Comparison of ENCODE assay signal across 9 cellular contexts in the genomic region with DNA sequence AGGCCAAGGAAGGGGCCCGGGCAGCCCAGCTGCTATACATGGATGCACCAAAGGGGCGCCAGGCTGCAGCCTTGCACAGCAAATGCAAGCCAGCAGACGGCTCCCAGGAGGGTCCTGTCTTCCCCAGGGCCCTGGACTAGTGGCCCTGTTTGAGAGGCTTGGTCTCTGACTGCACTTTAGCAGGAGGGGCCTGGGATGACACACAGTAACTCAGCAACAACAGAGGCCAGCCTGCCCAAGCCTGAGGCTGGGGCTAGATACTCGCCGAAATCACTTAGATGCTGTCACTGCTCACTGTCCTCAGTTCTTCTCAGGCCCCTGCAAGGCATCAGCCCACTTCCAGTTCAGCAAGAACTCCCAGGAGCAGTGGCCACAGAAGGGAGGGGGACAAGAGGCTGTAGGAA.
A peak's percentile ranks its signal among the peaks of the same experiment; 100 is the strongest.
DNase-seq lines count a peak whose midpoint lies in the region; ATAC-seq and TF ChIP-seq lines count a peak whose summit lies in the region.
"Had no signal": no experiment of that assay in that cellular context is flagged by ENCODE, and none has a peak within 500 bp of the region (broad histone marks: within the 10 kb centered on the region; RNA-seq: fewer than 3 reads in every experiment).

No MANE protein-coding gene starts in this region.

- H3K9me3 Mint-ChIP-seq in WTC11 = no peaks in the 10 kb centered on the region
- H3K9me3 Mint-ChIP-seq in type B pancreatic cell = no peaks in the 10 kb centered on the region

- peaks cover 24% of the 10 kb centered on the region; the same call in 1 of the 2 replicates for H3K36me3 Mint-ChIP-seq in WTC11
- H3K36me3 Mint-ChIP-seq in type B pancreatic cell = peaks cover 17% of the 10 kb centered on the region

- intact Hi-C loops in Right ventricle myocardium superior (cut with DNase I) (loop anchor here (5.0 to 10.0 kb wide), 3 partner anchors 74 to 161 kb away; a partner anchor contains a TSS), left cardiac atrium (cut with DNase I) (loop anchor here (5.0 to 10.0 kb wide), 3 partner anchors 69 to 159 kb away; a partner anchor contains a TSS)

- CTCF ChIA-PET in WTC11 (lab: Charles Lee) = interaction anchor here (0.6 to 1.9 kb wide), 6 partner anchors 21 to 160 kb away, joined by 3 to 7 read pairs (median 4); no protein-coding TSS in a partner anchor

- POLR2A ChIA-PET in WTC11 (lab: Charles Lee) = no interaction called here

- H3K27me3 Mint-ChIP-seq in WTC11 (ENCODE audit: low read depth) (no peaks in the 10 kb centered on the region), type B pancreatic cell (no peaks in the 10 kb centered on the region)

- H3K27ac Mint-ChIP-seq in WTC11 = no peak overlapping the region
- H3K27ac Mint-ChIP-seq in type B pancreatic cell = peak overlapping the region; percentile 99

- no peak overlapping the region for H3K4me3 Mint-ChIP-seq in WTC11
- peak overlapping the region; percentile 76 for H3K4me3 Mint-ChIP-seq in type B pancreatic cell

- ATAC-seq in Right ventricle myocardium superior (ENCODE audit: poor library complexity) (no peak), left cardiac atrium (no peak), WTC11 (peak; percentile 82), HG03457 (IDR thresholded peaks at IDR 0.05; ENCODE audit: unreplicated experiment) (no peak), HG03045 (IDR thresholded peaks at IDR 0.05; ENCODE audit: unreplicated experiment) (no peak)

- no peak for TF ChIP-seq CTCF in WTC11 (IDR thresholded peaks at IDR 0.05)
- TF ChIP-seq CTCF in type B pancreatic cell (conservative IDR thresholded peaks at IDR 0.05) = peak; percentile 43

- H3K4me1 Mint-ChIP-seq in WTC11 (peaks cover 19% of the 10 kb centered on the region), type B pancreatic cell (ENCODE audit: unreplicated experiment) (peaks cover 16% of the 10 kb centered on the region)

- DNase-seq in Right ventricle myocardium superior (peak; percentile 53), left cardiac atrium (no peak), WTC11 (ENCODE audit: low spot score) (peak; percentile 68), iPS-NIHi7 (ENCODE audit: extremely low spot score) (peak; percentile 67), type B pancreatic cell (ENCODE audit: extremely low spot score, unreplicated experiment) (no peak), SKM-1 treated with dmso at 0.1 percent for 144 hours (lab: John Stamatoyannopoulos, UW; ENCODE audit: unreplicated experiment) (no peak)
- DNase-seq: activated CD4-positive, alpha-beta T cell treated with anti-CD3 and anti-CD28 coated beads, Interleukin-2, amount 50 U/mL, for 4 hours had no signal

TF ChIP-seq in WTC11, 78 proteins besides CTCF, POLR2A, EP300 and RAD21:
- TF ChIP-seq ESRRA (CRISPR knock-in tag; IDR thresholded peaks at IDR 0.05; ENCODE audit: borderline replicate concordance) = no peak
- no peak for TF ChIP-seq PRRX2 (CRISPR knock-in tag; IDR thresholded peaks at IDR 0.05)
- TF ChIP-seq, protein P1, sequence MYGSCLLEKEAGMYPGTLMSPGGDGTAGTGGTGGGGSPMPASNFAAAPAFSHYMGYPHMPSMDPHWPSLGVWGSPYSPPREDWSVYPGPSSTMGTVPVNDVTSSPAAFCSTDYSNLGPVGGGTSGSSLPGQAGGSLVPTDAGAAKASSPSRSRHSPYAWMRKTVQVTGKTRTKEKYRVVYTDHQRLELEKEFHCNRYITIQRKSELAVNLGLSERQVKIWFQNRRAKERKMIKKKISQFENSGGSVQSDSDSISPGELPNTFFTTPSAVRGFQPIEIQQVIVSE (CRISPR knock-in tag; IDR thresholded peaks at IDR 0.05; ENCODE audit: borderline replicate concordance) = no peak
- no peak for TF ChIP-seq ZNF138 (CRISPR knock-in tag; conservative IDR thresholded peaks at IDR 0.05)
- no peak for TF ChIP-seq TEAD1 (CRISPR knock-in tag; IDR thresholded peaks at IDR 0.05)
- no peak for TF ChIP-seq MYBL2 (CRISPR knock-in tag; IDR thresholded peaks at IDR 0.05)
- TF ChIP-seq, protein P2, sequence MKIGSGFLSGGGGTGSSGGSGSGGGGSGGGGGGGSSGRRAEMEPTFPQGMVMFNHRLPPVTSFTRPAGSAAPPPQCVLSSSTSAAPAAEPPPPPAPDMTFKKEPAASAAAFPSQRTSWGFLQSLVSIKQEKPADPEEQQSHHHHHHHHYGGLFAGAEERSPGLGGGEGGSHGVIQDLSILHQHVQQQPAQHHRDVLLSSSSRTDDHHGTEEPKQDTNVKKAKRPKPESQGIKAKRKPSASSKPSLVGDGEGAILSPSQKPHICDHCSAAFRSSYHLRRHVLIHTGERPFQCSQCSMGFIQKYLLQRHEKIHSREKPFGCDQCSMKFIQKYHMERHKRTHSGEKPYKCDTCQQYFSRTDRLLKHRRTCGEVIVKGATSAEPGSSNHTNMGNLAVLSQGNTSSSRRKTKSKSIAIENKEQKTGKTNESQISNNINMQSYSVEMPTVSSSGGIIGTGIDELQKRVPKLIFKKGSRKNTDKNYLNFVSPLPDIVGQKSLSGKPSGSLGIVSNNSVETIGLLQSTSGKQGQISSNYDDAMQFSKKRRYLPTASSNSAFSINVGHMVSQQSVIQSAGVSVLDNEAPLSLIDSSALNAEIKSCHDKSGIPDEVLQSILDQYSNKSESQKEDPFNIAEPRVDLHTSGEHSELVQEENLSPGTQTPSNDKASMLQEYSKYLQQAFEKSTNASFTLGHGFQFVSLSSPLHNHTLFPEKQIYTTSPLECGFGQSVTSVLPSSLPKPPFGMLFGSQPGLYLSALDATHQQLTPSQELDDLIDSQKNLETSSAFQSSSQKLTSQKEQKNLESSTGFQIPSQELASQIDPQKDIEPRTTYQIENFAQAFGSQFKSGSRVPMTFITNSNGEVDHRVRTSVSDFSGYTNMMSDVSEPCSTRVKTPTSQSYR (CRISPR knock-in tag; IDR thresholded peaks at IDR 0.05) = no peak
- TF ChIP-seq, protein P3, sequence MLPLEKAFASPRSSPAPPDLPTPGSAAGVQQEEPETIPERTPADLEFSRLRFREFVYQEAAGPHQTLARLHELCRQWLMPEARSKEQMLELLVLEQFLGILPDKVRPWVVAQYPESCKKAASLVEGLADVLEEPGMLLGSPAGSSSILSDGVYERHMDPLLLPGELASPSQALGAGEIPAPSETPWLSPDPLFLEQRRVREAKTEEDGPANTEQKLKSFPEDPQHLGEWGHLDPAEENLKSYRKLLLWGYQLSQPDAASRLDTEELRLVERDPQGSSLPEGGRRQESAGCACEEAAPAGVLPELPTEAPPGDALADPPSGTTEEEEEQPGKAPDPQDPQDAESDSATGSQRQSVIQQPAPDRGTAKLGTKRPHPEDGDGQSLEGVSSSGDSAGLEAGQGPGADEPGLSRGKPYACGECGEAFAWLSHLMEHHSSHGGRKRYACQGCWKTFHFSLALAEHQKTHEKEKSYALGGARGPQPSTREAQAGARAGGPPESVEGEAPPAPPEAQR (CRISPR knock-in tag; IDR thresholded peaks at IDR 0.05) = no peak
- TF ChIP-seq, protein P4, sequence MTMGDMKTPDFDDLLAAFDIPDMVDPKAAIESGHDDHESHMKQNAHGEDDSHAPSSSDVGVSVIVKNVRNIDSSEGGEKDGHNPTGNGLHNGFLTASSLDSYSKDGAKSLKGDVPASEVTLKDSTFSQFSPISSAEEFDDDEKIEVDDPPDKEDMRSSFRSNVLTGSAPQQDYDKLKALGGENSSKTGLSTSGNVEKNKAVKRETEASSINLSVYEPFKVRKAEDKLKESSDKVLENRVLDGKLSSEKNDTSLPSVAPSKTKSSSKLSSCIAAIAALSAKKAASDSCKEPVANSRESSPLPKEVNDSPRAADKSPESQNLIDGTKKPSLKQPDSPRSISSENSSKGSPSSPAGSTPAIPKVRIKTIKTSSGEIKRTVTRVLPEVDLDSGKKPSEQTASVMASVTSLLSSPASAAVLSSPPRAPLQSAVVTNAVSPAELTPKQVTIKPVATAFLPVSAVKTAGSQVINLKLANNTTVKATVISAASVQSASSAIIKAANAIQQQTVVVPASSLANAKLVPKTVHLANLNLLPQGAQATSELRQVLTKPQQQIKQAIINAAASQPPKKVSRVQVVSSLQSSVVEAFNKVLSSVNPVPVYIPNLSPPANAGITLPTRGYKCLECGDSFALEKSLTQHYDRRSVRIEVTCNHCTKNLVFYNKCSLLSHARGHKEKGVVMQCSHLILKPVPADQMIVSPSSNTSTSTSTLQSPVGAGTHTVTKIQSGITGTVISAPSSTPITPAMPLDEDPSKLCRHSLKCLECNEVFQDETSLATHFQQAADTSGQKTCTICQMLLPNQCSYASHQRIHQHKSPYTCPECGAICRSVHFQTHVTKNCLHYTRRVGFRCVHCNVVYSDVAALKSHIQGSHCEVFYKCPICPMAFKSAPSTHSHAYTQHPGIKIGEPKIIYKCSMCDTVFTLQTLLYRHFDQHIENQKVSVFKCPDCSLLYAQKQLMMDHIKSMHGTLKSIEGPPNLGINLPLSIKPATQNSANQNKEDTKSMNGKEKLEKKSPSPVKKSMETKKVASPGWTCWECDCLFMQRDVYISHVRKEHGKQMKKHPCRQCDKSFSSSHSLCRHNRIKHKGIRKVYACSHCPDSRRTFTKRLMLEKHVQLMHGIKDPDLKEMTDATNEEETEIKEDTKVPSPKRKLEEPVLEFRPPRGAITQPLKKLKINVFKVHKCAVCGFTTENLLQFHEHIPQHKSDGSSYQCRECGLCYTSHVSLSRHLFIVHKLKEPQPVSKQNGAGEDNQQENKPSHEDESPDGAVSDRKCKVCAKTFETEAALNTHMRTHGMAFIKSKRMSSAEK (CRISPR knock-in tag; IDR thresholded peaks at IDR 0.05; ENCODE audit: borderline replicate concordance) = no peak
- TF ChIP-seq, protein P5, sequence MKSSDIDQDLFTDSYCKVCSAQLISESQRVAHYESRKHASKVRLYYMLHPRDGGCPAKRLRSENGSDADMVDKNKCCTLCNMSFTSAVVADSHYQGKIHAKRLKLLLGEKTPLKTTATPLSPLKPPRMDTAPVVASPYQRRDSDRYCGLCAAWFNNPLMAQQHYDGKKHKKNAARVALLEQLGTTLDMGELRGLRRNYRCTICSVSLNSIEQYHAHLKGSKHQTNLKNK (CRISPR knock-in tag; IDR thresholded peaks at IDR 0.05) = no peak
- TF ChIP-seq, protein P6, sequence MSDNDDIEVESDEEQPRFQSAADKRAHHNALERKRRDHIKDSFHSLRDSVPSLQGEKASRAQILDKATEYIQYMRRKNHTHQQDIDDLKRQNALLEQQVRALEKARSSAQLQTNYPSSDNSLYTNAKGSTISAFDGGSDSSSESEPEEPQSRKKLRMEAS (CRISPR knock-in tag; IDR thresholded peaks at IDR 0.05) = no peak
TF ChIP-seq in WTC11: peak in this region for 0.

Comparison
In these comparisons a context has a peak if more than half of its experiments do, and no peak if none do; other contexts are left out.
1. DNase-seq: peak in Right ventricle myocardium superior (single experiment), WTC11 (single experiment) and iPS-NIHi7 (single experiment); none in left cardiac atrium (single experiment), type B pancreatic cell (single experiment) and SKM-1 treated with dmso at 0.1 percent for 144 hours (single experiment).